In genomic region chr15:79172801-79173460, GRCh38 we compare ENCODE assay signal across 19 cellular contexts.
"Had no signal": no experiment of that assay in that cellular context is flagged by ENCODE, and none has a peak within 500 bp of the region (broad histone marks: within the 10 kb centered on the region; RNA-seq: fewer than 3 reads in every experiment).

No MANE protein-coding gene starts in this region.

- H3K4me1 ChIP-seq: colonic mucosa, left lung, parathyroid adenoma, sigmoid colon, spleen, thyroid gland had no signal

- FAIRE-seq: frontal cortex, kidney had no signal

- H3K36me3 Mint-ChIP-seq: brain; naive thymus-derived CD8-positive, alpha-beta T cell; stimulated activated memory B cell treated with anti-CD40 and anti-IgM and Interleukin-4, amounts not matched to agents 10 μg/mL and 1 μg/mL and 100 μg/mL, for 72 hours had no signal

- H3K4me1 Mint-ChIP-seq: naive thymus-derived CD8-positive, alpha-beta T cell; stimulated activated memory B cell treated with anti-CD40 and anti-IgM and Interleukin-4, amounts not matched to agents 10 μg/mL and 1 μg/mL and 100 μg/mL, for 72 hours had no signal

- H3K4me3 ChIP-seq: colonic mucosa, left lung, mucosa of descending colon, sigmoid colon, spleen, thyroid gland had no signal

- H3K79me2 ChIP-seq: parathyroid adenoma had no signal

- H3K9me3 ChIP-seq: colonic mucosa, left lung, mucosa of descending colon, sigmoid colon, spleen, thyroid gland had no signal

- DNase-seq: activated CD4-positive, alpha-beta T cell treated with anti-CD3 and anti-CD28 coated beads, Interleukin-2, amount 50 U/mL, for 4 hours; activated naive CD4-positive, alpha-beta T cell treated with anti-CD3 and anti-CD28 coated beads for 36 hours; activated T-cell treated with anti-CD3 and anti-CD28 coated beads, Interleukin-2, amount 50 U/mL, for 24 hours; anterior cingulate cortex; central memory CD4-positive, alpha-beta T cell; colonic mucosa; kidney; left lung; mucosa of descending colon; naive thymus-derived CD8-positive, alpha-beta T cell; sigmoid colon; spleen; stimulated activated CD4-positive, alpha-beta T cell treated with anti-CD3 and anti-CD28 coated beads, Interleukin-4, amount 100 ng/mL, for 4 hours; thyroid gland had no signal

- H3K36me3 ChIP-seq: colonic mucosa, left lung, sigmoid colon, spleen, thyroid gland had no signal

- H3K27me3 ChIP-seq: colonic mucosa, thyroid gland had no signal

- H3K9me3 Mint-ChIP-seq: activated naive CD4-positive, alpha-beta T cell treated with anti-CD3 and anti-CD28 coated beads for 36 hours; activated T-cell treated with anti-CD3 and anti-CD28 coated beads, Interleukin-2, amount 50 U/mL, for 24 hours; activated T-helper 2 cell treated with anti-CD3 and anti-CD28 coated beads, Interferon-gamma antibody, Interleukin-2, Interleukin-4, amounts not matched to agents 10 μg/mL and 5 μg/mL and 100 μg/mL, durations not matched to agents 14 hours and 24 hours and 36 hours; stimulated activated memory B cell treated with anti-CD40 and anti-IgM and Interleukin-4, amounts not matched to agents 10 μg/mL and 1 μg/mL and 100 μg/mL, for 72 hours had no signal

- H2AFZ ChIP-seq: parathyroid adenoma had no signal

- H3K27ac Mint-ChIP-seq: activated naive CD4-positive, alpha-beta T cell treated with anti-CD3 and anti-CD28 coated beads for 36 hours; activated T-cell treated with anti-CD3 and anti-CD28 coated beads, Interleukin-2, amount 50 U/mL, for 24 hours; activated T-helper 2 cell treated with anti-CD3 and anti-CD28 coated beads, Interferon-gamma antibody, Interleukin-2, Interleukin-4, amounts not matched to agents 10 μg/mL and 5 μg/mL and 100 μg/mL, durations not matched to agents 14 hours and 24 hours and 36 hours; naive thymus-derived CD8-positive, alpha-beta T cell; stimulated activated memory B cell treated with anti-CD40 and anti-IgM and Interleukin-4, amounts not matched to agents 10 μg/mL and 1 μg/mL and 100 μg/mL, for 72 hours had no signal

- H3K27ac ChIP-seq: colonic mucosa, left lung, parathyroid adenoma, sigmoid colon, spleen, thyroid gland had no signal

- ATAC-seq: left lung; mucosa of descending colon; naive thymus-derived CD8-positive, alpha-beta T cell; stimulated activated memory B cell treated with anti-CD40 and anti-IgM and Interleukin-4, amounts not matched to agents 10 μg/mL and 1 μg/mL and 100 μg/mL, for 72 hours had no signal

- H3K9ac ChIP-seq: parathyroid adenoma had no signal

- H3K4me3 Mint-ChIP-seq: activated naive CD4-positive, alpha-beta T cell treated with anti-CD3 and anti-CD28 coated beads for 36 hours; activated T-cell treated with anti-CD3 and anti-CD28 coated beads, Interleukin-2, amount 50 U/mL, for 24 hours; brain; naive thymus-derived CD8-positive, alpha-beta T cell; stimulated activated memory B cell treated with anti-CD40 and anti-IgM and Interleukin-4, amounts not matched to agents 10 μg/mL and 1 μg/mL and 100 μg/mL, for 72 hours had no signal
